In the genomic region with DNA sequence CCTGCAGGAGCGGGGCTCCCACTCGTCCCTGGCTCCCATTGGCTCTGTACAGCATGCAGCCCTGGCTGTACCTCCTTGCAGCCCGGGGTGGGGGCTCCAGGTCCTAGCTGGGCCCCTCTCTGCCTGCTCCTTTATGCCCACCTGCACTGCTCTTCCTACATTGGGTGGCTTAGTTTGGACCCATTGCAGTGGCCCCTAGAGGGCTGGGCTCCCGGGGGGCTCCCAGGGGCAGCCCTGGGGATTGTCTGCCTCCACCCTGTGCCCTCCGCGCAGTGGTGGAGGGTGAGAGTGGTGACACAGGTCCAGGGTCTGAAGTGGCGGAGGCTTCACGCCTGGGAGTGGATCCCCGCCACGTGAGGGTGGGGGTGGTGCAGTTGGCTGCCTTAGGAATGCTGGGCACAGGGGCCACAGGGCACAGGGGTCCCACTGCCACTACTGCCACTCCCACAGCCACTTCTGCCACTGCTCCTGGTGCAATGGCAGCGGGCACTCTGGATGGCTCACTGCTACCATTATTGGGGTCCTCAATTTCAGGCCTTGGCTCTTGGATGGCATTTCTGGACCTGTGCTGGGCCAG, we compare ENCODE assay signal across 18 cellular contexts.
"Had no signal": no experiment of that assay in that cellular context is flagged by ENCODE, and none has a peak within 500 bp of the region (broad histone marks: within the 10 kb centered on the region; RNA-seq: fewer than 3 reads in every experiment).

No MANE protein-coding gene starts in this region.

- H3K4me1 ChIP-seq: colonic mucosa, transverse colon had no signal

- H3K4me3 ChIP-seq: colonic mucosa, heart left ventricle, pancreas, smooth muscle cell, stomach, thoracic aorta, transverse colon had no signal

- H3K27me3 ChIP-seq: colonic mucosa, heart left ventricle, pancreas, stomach, transverse colon had no signal

- H3K4me1 Mint-ChIP-seq: natural killer cell had no signal

- H3K27ac ChIP-seq: colonic mucosa, heart left ventricle, pancreas, stomach, thoracic aorta, transverse colon had no signal

- ATAC-seq: left colon, pancreas had no signal

- H3K4me3 Mint-ChIP-seq: natural killer cell, neural crest cell had no signal

- H3K9me3 ChIP-seq: colonic mucosa, heart left ventricle, pancreas, stomach, thoracic aorta, transverse colon had no signal

- H3K4me2 ChIP-seq: smooth muscle cell had no signal

- H3K27me3 Mint-ChIP-seq: progenitor cell of endocrine pancreas had no signal

- DNase-seq: colonic mucosa; dermis blood vessel endothelial cell; erythroblast; foreskin melanocyte; hippocampal formation; left colon; natural killer cell; occipital lobe; stimulated activated CD4-positive, alpha-beta T cell treated with anti-CD3 and anti-CD28 coated beads, Interleukin-2, amount 100 ng/mL, for 48 hours; stomach; substantia nigra; transverse colon had no signal

- H3K9me3 Mint-ChIP-seq: neural crest cell had no signal

- H3K27ac Mint-ChIP-seq: natural killer cell had no signal

- H3K36me3 Mint-ChIP-seq: natural killer cell had no signal

- H3K36me3 ChIP-seq: colonic mucosa, heart left ventricle, pancreas, stomach, thoracic aorta, transverse colon had no signal
